9 cellular contexts compared by ENCODE assay signal in the genomic region with DNA sequence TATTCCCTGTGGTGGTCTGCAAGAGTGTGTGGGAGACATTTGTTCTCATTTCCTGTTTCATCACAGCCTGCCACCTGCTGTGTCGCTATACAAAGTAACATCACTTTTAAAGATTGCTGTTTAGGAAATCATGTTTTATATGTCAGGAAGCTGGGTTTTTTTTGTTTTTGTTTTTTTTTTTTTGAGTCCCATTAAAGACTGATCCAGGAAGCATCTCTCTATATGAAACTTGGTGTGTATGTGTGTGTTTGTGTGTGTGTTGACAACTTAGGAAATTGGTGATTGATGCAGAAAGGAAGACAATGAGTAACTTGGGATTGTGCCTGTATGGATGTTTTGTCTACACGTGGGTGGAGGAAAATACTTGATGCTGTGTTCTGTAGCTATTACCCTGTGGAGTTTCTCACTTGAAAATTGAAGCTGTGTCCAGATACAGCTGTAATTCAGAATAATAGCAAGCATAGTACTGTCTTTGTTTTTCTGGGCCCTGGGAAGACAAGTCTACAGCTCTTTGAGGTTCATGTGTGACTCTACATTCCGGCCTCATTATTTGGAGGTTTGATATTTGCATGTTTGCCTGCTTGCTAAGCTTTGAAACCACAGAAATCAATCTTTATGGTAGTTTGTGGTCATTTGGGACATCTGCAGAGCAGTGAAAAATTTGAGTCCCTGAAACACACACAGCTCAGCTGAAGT. TPM values are rescaled to one million over a fixed set of nuclear protein-coding genes. Genes with fewer than 3 reads are reported as not detected.
DNase-seq lines count a peak whose midpoint lies in the region; ATAC-seq and TF ChIP-seq lines count a peak whose summit lies in the region.
"Had no signal": no experiment of that assay in that cellular context is flagged by ENCODE, and none has a peak within 500 bp of the region (broad histone marks: within the 10 kb centered on the region; RNA-seq: fewer than 3 reads in every experiment).

No MANE protein-coding gene starts in this region.

- no peak overlapping the region for H2BK12ac ChIP-seq in trophoblast cell (ENCODE audit: low read length)

- TF ChIP-seq CTCF in fibroblast of the aortic adventitia (IDR thresholded peaks at IDR 0.05; ENCODE audit: insufficient read depth, low read length) (no peak), PC-9 (conservative IDR thresholded peaks at IDR 0.05) (no peak)

- H3K27ac ChIP-seq in trophoblast cell (ENCODE audit: low read depth, low read length) (no peak overlapping the region), PC-9 (no peak overlapping the region)
- H3K27ac ChIP-seq: neutrophil had no signal

- H3K4me3 ChIP-seq in MG63: no peak overlapping the region
- no peak overlapping the region for H3K4me3 ChIP-seq in fibroblast of the aortic adventitia (ENCODE audit: low read depth, low read length)
- no peak overlapping the region for H3K4me3 ChIP-seq in trophoblast cell (ENCODE audit: low read depth, low read length)
- H3K4me3 ChIP-seq in PC-9: no peak overlapping the region

- no peak for TF ChIP-seq POLR2A in GM18505 (IDR thresholded peaks at IDR 0.05; ENCODE audit: borderline replicate concordance, extremely low read depth, insufficient read depth, insufficient read length)

- POLR2A ChIA-PET in PC-9 (lab: Charles Lee; ENCODE audit: unreplicated experiment): no interaction called here

- H3K79me1 ChIP-seq in trophoblast cell (ENCODE audit: low read length): no peaks in the 10 kb centered on the region

- H4K12ac ChIP-seq in trophoblast cell (ENCODE audit: low read depth, low read length): no peak overlapping the region

- peaks cover 27% of the 10 kb centered on the region for H3F3A ChIP-seq in PC-9 (ENCODE audit: insufficient read depth, low read depth)

- H3K27me3 ChIP-seq in MG63 (no peaks in the 10 kb centered on the region), trophoblast cell (ENCODE audit: insufficient read depth, low read length) (no peaks in the 10 kb centered on the region), PC-9 (ENCODE audit: insufficient read depth, low read depth) (no peaks in the 10 kb centered on the region)
- H3K27me3 ChIP-seq: neutrophil had no signal

- no peak overlapping the region for H3K18ac ChIP-seq in trophoblast cell (ENCODE audit: low read length)

- intact Hi-C loops in PC-9 (cut with micrococcal nuclease; ENCODE audit: unreplicated experiment): no loop called here

- no peak overlapping the region for H4K91ac ChIP-seq in trophoblast cell (ENCODE audit: low read depth, low read length)

- no peak overlapping the region for H3K4ac ChIP-seq in trophoblast cell (ENCODE audit: low read depth, low read length)

- no peak overlapping the region for H3K23ac ChIP-seq in trophoblast cell (ENCODE audit: low read length)

- H3K4me2 ChIP-seq in trophoblast cell (ENCODE audit: low read length) (no peak overlapping the region), PC-9 (no peak overlapping the region)

- H4K20me1 ChIP-seq in PC-9 (ENCODE audit: insufficient read depth): peaks cover 7% of the 10 kb centered on the region; the same call in 1 of the 2 replicates

- H2BK120ac ChIP-seq in trophoblast cell (ENCODE audit: insufficient read depth, low read length, poor library complexity): no peak overlapping the region

- CTCF ChIA-PET in PC-9 (lab: Charles Lee): no interaction called here

- H2AFZ ChIP-seq in trophoblast cell (ENCODE audit: insufficient read depth, low read length, poor library complexity): no peak overlapping the region
- H2AFZ ChIP-seq in PC-9: no peak overlapping the region

- peak; percentile 82 for ATAC-seq in GM18505 (IDR thresholded peaks at IDR 0.05; ENCODE audit: unreplicated experiment)

- WGBS in trophoblast cell (ENCODE audit: extremely low coverage, insufficient coverage, insufficient read length): no CpG with 5 or more reads among the region's 3 CpGs

- no peak overlapping the region for H4K8ac ChIP-seq in trophoblast cell (ENCODE audit: low read depth, low read length)

- H3K14ac ChIP-seq in trophoblast cell (ENCODE audit: low read length): no peak overlapping the region

- H3K79me2 ChIP-seq in trophoblast cell (ENCODE audit: control insufficient read depth, insufficient read depth, low read length, poor library complexity) (no peaks in the 10 kb centered on the region), PC-9 (ENCODE audit: low read depth) (peaks cover 80% of the 10 kb centered on the region)

- no peaks in the 10 kb centered on the region for H3K9me2 ChIP-seq in PC-9 (ENCODE audit: insufficient read depth)

- H3K4me1 ChIP-seq in trophoblast cell (ENCODE audit: control insufficient read depth in 1 of 2, insufficient read depth in 2 of 2, low read length in 2 of 2) (peaks cover 0 to 5% of the 10 kb centered on the region in 2 experiments), PC-9 (replicated peaks; ENCODE audit: insufficient read depth) (peaks cover 13% of the 10 kb centered on the region; the same call in 1 of the 2 replicates)

- H3K9me3 ChIP-seq in MG63 (no peaks in the 10 kb centered on the region), trophoblast cell (ENCODE audit: insufficient read depth, low read depth, low read length) (no peaks in the 10 kb centered on the region), PC-9 (ENCODE audit: insufficient read depth, low read depth) (no peaks in the 10 kb centered on the region)
- H3K9me3 ChIP-seq: neutrophil had no signal

- H2AK5ac ChIP-seq in trophoblast cell (ENCODE audit: low read length): no peak overlapping the region

- no TSS peak for BruUV-seq in PC-9 (replicated peaks; lab: Mats Ljungman, UMichigan)

- peak; percentile 85 for DNase-seq in HCEC 1CT
- peak; percentile 28 for DNase-seq in MG63
- DNase-seq in fibroblast of the aortic adventitia (ENCODE audit: low read depth): peak; percentile 61
- no peak for DNase-seq in 8988T
- no peak for DNase-seq in trophoblast cell
- DNase-seq in PC-9: no peak
- DNase-seq in GF-D8 (lab: John Stamatoyannopoulos, UW): no peak

- no peak overlapping the region for H2BK5ac ChIP-seq in trophoblast cell (ENCODE audit: low read depth, low read length, poor library complexity)

- no peak overlapping the region for H3K9ac ChIP-seq in trophoblast cell (ENCODE audit: low read length)

- H3K36me3 ChIP-seq in MG63 (no peaks in the 10 kb centered on the region), trophoblast cell (ENCODE audit: control insufficient read depth in 1 of 2, insufficient read depth in 2 of 2, low read length in 2 of 2) (no peaks in the 10 kb centered on the region), PC-9 (ENCODE audit: low read depth) (no peaks in the 10 kb centered on the region)
- H3K36me3 ChIP-seq: neutrophil had no signal

RNA-seq across cellular contexts. Expression of gene LAMC1, which starts 47.9 kb away (rescaled TPM):
- total RNA-seq in MG63 (2014; rRNA removed; shearing (Covaris generic); ENCODE audit: low replicate concordance): 59.6 and 65.0 TPM in 2 replicates
- total RNA-seq in fibroblast of the aortic adventitia (ENCODE audit: low replicate concordance) (564 and 789 TPM in 2 replicates), PC-9 (2021) (95.5 and 121 TPM in 2 replicates)
- polyA plus RNA-seq in trophoblast cell (2013): 230 and 236 TPM in 2 replicates

Comparison
In these comparisons a context has a peak if more than half of its experiments do, and no peak if none do; other contexts are left out.
1. DNase-seq: peak in HCEC 1CT (single experiment), MG63 (single experiment) and fibroblast of the aortic adventitia (single experiment); none in 8988T (single experiment), trophoblast cell (0 of 2), PC-9 (0 of 2) and GF-D8 (single experiment).